ENCODE assay signal across 26 cellular contexts in the genomic region with DNA sequence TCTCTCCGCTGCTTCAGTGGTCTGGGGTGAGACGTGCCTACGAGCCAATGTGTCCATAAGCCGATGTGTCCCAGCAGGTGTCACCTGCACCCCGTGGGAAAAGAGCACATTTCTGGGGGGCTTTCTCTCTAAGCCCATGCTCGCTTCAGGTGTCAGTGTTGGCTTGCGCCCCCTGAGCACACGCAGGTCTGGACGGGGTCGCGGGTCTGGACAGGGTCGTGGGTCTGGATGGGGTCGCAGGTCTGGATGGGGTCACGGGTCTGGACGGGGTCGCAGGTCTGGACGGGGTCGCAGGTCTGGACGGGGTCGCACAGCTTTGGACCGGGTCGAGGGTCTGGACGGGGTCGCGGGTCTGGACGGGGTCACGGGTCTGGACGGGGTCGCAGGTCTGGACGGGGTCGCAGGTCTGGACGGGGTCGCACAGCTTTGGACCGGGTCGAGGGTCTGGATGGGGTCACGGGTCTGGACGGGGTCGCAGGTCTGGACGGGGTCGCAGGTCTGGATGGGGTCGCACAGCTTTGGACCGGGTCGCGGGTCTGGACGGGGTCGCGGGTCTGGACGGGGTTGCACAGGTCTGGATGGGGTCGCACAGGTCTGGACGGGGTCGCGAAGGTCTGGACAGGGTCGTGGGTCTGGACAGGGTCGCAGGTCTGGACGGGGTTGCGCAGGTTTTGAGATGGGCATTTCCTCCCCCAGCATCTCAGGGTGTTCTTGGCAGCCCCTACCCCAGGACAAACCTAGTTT. TPM values are rescaled to one million over a fixed set of nuclear protein-coding genes. Genes with fewer than 3 reads are reported as not detected.
A peak's percentile ranks its signal among the peaks of the same experiment; 100 is the strongest.
DNase-seq lines count a peak whose midpoint lies in the region; ATAC-seq, FAIRE-seq and TF ChIP-seq lines count a peak whose summit lies in the region.
"Had no signal": no experiment of that assay in that cellular context is flagged by ENCODE, and none has a peak within 500 bp of the region (broad histone marks: within the 10 kb centered on the region; RNA-seq: fewer than 3 reads in every experiment).

No MANE protein-coding gene starts in this region.

- no peaks in the 10 kb centered on the region for H3K9me3 ChIP-seq in H9 (ENCODE audit: control insufficient read depth, low read depth, low read length)
- H3K9me3 ChIP-seq in kidney (ENCODE audit: control insufficient read depth in 1 of 2, low read length in 2 of 2): no peaks in the 10 kb centered on the region
- H3K9me3 ChIP-seq in spleen: no peaks in the 10 kb centered on the region
- H3K9me3 ChIP-seq: BLaER1, gastrocnemius medialis, HAP-1 had no signal

- no peak for TF ChIP-seq POLR2A in spleen (IDR thresholded peaks at IDR 0.05)

- DNase-seq in GM23338 (ENCODE audit: low spot score) (no peak), H9 (peak; percentile 23), kidney (peak; percentile 40), spleen (peak; percentile 64), NCI-H345 treated with DMSO at 0.1 percent for 48 hours (lab: John Stamatoyannopoulos, UW; ENCODE audit: unreplicated experiment) (no peak), occipital lobe (lab: John Stamatoyannopoulos, UW) (no peak), hypothalamus (lab: John Stamatoyannopoulos, UW) (no peak)
- DNase-seq: activated CD4-positive, alpha-beta T cell treated with anti-CD3 and anti-CD28 coated beads, Interleukin-2, amount 50 U/mL, for 48 hours; activated gamma-delta T cell treated with Interleukin-2 at 50 U/mL for 16 hours; cerebellar nuclear complex; EL; gastrocnemius medialis; NCI-H146; NCI-H2107; NCI-H345; Right ventricle myocardium superior; stimulated activated CD8-positive, alpha-beta memory T cell treated with anti-CD3 and anti-CD28 coated beads, Interleukin-4, amount 100 ng/mL, for 48 hours; T-helper 17 cell had no signal

- no peak overlapping the region for H2BK15ac ChIP-seq in H9 (ENCODE audit: low read depth, low read length)

- H3K79me2 ChIP-seq in GM23338 (replicated peaks; ENCODE audit: insufficient read depth): no peaks in the 10 kb centered on the region
- no peaks in the 10 kb centered on the region for H3K79me2 ChIP-seq in H9 (ENCODE audit: insufficient read depth, low read length)
- H3K79me2 ChIP-seq: parathyroid adenoma had no signal

- no peak overlapping the region for H2BK120ac ChIP-seq in H9 (ENCODE audit: low read depth, low read length, poor library complexity, severe bottlenecking)

- H3K9me3 Mint-ChIP-seq in GM23338 (no peaks in the 10 kb centered on the region), H9 (no peaks in the 10 kb centered on the region)
- H3K9me3 Mint-ChIP-seq: memory B cell; stimulated activated naive CD8-positive, alpha-beta T cell treated with anti-CD3 and anti-CD28 coated beads, Interleukin-15, Interleukin-2, amounts not matched to agents 100 ng/mL and 50 ng/mL, for 24 hours had no signal

- intact Hi-C loops in kidney (cut with DNase I) (no loop called here), spleen (cut with DNase I; ENCODE audit: low total_unique reads) (loop anchor here (10.0 kb wide), 1 partner anchor 105 kb away; the partner anchor contains the start of gene ADPRHL1)

- no peak overlapping the region for H3K56ac ChIP-seq in H9 (ENCODE audit: insufficient read length, low read depth, low read length)

- H2AFZ ChIP-seq in GM23338 (no peak overlapping the region), H9 (ENCODE audit: low read length) (no peak overlapping the region)
- H2AFZ ChIP-seq: parathyroid adenoma had no signal

- no peak overlapping the region for H4K91ac ChIP-seq in H9 (ENCODE audit: insufficient read length, low read depth, low read length)

- H3K4me3 ChIP-seq in GM23338 (no peak overlapping the region), kidney (ENCODE audit: low read length in 2 of 2) (no peak overlapping the region), spleen (no peak overlapping the region)
- H3K4me3 ChIP-seq: BLaER1, gastrocnemius medialis, GM12878, HAP-1 had no signal

- peaks cover 3% of the 10 kb centered on the region; the same call in 1 of the 2 replicates for H4K20me1 ChIP-seq in GM23338 (replicated peaks; ENCODE audit: insufficient read depth)
- no peaks in the 10 kb centered on the region for H4K20me1 ChIP-seq in H9 (ENCODE audit: control insufficient read depth, insufficient read depth, insufficient read length)
- H4K20me1 ChIP-seq: BLaER1 had no signal

- peak overlapping the region; percentile 59; the same call in 1 of the 2 replicates for H3K27ac Mint-ChIP-seq in GM23338
- H3K27ac Mint-ChIP-seq in H9: no peak overlapping the region; a peak in 1 of 7 replicates
- H3K27ac Mint-ChIP-seq: memory B cell; stimulated activated naive CD8-positive, alpha-beta T cell treated with anti-CD3 and anti-CD28 coated beads, Interleukin-15, Interleukin-2, amounts not matched to agents 100 ng/mL and 50 ng/mL, for 24 hours; T-helper 17 cell had no signal

- H3K9ac ChIP-seq in H9 (ENCODE audit: extremely low read depth, insufficient read length, low read length) (no peak overlapping the region), kidney (ENCODE audit: low read length in 2 of 2) (no peak overlapping the region)
- H3K9ac ChIP-seq: BLaER1, parathyroid adenoma had no signal

- no peak overlapping the region for H2BK20ac ChIP-seq in H9 (ENCODE audit: low read depth, low read length, poor library complexity, severe bottlenecking)

- H3K23ac ChIP-seq in H9 (ENCODE audit: insufficient read length, low read depth, low read length): no peak overlapping the region

- H2BK5ac ChIP-seq in H9 (ENCODE audit: insufficient read length, low read length): no peak overlapping the region

- peaks cover 10% of the 10 kb centered on the region for H3K4me1 Mint-ChIP-seq in GM23338
- H3K4me1 Mint-ChIP-seq in H9: peaks cover 10 to 18% of the 10 kb centered on the region in 2 experiments

- H3K36me3 ChIP-seq in GM23338 (ENCODE audit: insufficient read depth) (no peaks in the 10 kb centered on the region), kidney (ENCODE audit: control insufficient read depth in 1 of 2, insufficient read depth in 2 of 2, low read length in 2 of 2) (no peaks in the 10 kb centered on the region), spleen (peaks cover 0 to 4% (median 0%) of the 10 kb centered on the region in 6 donors)
- H3K36me3 ChIP-seq: BLaER1, gastrocnemius medialis, HAP-1 had no signal

- ATAC-seq in GM23338: no peak
- ATAC-seq: gastrocnemius medialis, GM12878, T-helper 17 cell had no signal

- H3K4ac ChIP-seq in H9 (ENCODE audit: low read depth, low read length): no peak overlapping the region

- H3T11ph ChIP-seq in H9 (ENCODE audit: low read length): no peak overlapping the region

- WGBS in H9 (ENCODE audit: extremely low coverage, insufficient read length, low lambda C conversion rate): no CpG with 5 or more reads among the region's 56 CpGs
- WGBS in spleen, 5 donors: 88 to 94% (median 91%) methylated on average over 40 to 56 of the region's 56 CpGs

- no peak overlapping the region for H2AK5ac ChIP-seq in H9 (ENCODE audit: insufficient read length, low read length)

- no peaks in the 10 kb centered on the region for H3K27me3 ChIP-seq in GM23338 (ENCODE audit: insufficient read depth)
- no peaks in the 10 kb centered on the region for H3K27me3 ChIP-seq in H9 (ENCODE audit: insufficient read depth, low read length)
- no peaks in the 10 kb centered on the region for H3K27me3 ChIP-seq in spleen (replicated peaks in 1 of 7)
- H3K27me3 ChIP-seq: BLaER1 had no signal

- TF ChIP-seq CTCF in GM23338 (conservative IDR thresholded peaks at IDR 0.05; ENCODE audit: low read depth in 2 of 2) (no peak), H9 (conservative IDR thresholded peaks at IDR 0.05) (no peak), kidney (IDR thresholded peaks at IDR 0.05; ENCODE audit: borderline replicate concordance, extremely low read depth, insufficient read depth) (no peak), spleen (IDR thresholded peaks at IDR 0.05 in 8 of 11, conservative IDR thresholded peaks at IDR 0.05 in 3 of 11) (no peak)

- H4K5ac ChIP-seq in H9 (ENCODE audit: insufficient read length, low read depth, low read length): no peak overlapping the region

- H3K14ac ChIP-seq in H9 (ENCODE audit: insufficient read depth, low read length): no peak overlapping the region

- H3K4me2 ChIP-seq in GM23338 (no peak overlapping the region), H9 (ENCODE audit: insufficient read depth, insufficient read length, low read length) (no peak overlapping the region)
- H3K4me2 ChIP-seq: BLaER1 had no signal

- no peaks in the 10 kb centered on the region for H3K23me2 ChIP-seq in H9 (ENCODE audit: insufficient read length, low read depth, low read length, poor library complexity, severe bottlenecking)

- H3K27me3 Mint-ChIP-seq in GM23338 (ENCODE audit: insufficient read depth, low read depth, poor library complexity) (peaks cover 11% of the 10 kb centered on the region), H9 (ENCODE audit: low read depth) (peaks cover 1% of the 10 kb centered on the region; the same call in 1 of the 2 replicates)
- H3K27me3 Mint-ChIP-seq: stimulated activated naive CD8-positive, alpha-beta T cell treated with anti-CD3 and anti-CD28 coated beads, Interleukin-15, Interleukin-2, amounts not matched to agents 100 ng/mL and 50 ng/mL, for 24 hours; T-helper 17 cell had no signal

- H3K36me3 Mint-ChIP-seq in GM23338 (ENCODE audit: low read depth): no peaks in the 10 kb centered on the region; the same call in 2 of the 3 replicates
- H3K36me3 Mint-ChIP-seq in H9 (ENCODE audit: insufficient read depth in 1 of 3, low read depth in 3 of 3): no peaks in the 10 kb centered on the region; a peak in 1 of 7 replicates
- H3K36me3 Mint-ChIP-seq: memory B cell had no signal

- H2BK12ac ChIP-seq in H9 (ENCODE audit: insufficient read length, low read depth, low read length): no peak overlapping the region

- H3K18ac ChIP-seq in H9 (ENCODE audit: insufficient read length, low read depth, low read length): no peak overlapping the region

- no peaks in the 10 kb centered on the region for H3K9me2 ChIP-seq in GM23338 (ENCODE audit: insufficient read depth)

- no peak overlapping the region for H3K27ac ChIP-seq in GM23338 (ENCODE audit: low read depth)
- no peak overlapping the region for H3K27ac ChIP-seq in H9 (ENCODE audit: insufficient read length, low read depth, low read length)
- no peak overlapping the region for H3K27ac ChIP-seq in kidney (ENCODE audit: low read depth in 2 of 2, low read length in 2 of 2)
- no peak overlapping the region for H3K27ac ChIP-seq in spleen
- H3K27ac ChIP-seq: BLaER1, gastrocnemius medialis, parathyroid adenoma had no signal

- H4K8ac ChIP-seq in H9 (replicated peaks; ENCODE audit: insufficient read length, low read depth, low read length): no peak overlapping the region

- no peak for FAIRE-seq in kidney (lab: Jason Lieb, UNC)
- FAIRE-seq: endothelial cell of umbilical vein, GM12878, TTC549 had no signal

- no peaks in the 10 kb centered on the region for H3F3A ChIP-seq in GM23338 (replicated peaks; ENCODE audit: low read depth)

- H3K4me1 ChIP-seq in GM23338 (ENCODE audit: insufficient read depth): no peaks in the 10 kb centered on the region
- H3K4me1 ChIP-seq in H9 (ENCODE audit: insufficient read depth, low read length): 0 out of 2 replicates have a peak, but pooled peaks cover 2% of the 10 kb centered on the region
- peaks cover 0 to 2% of the 10 kb centered on the region in 2 donors for H3K4me1 ChIP-seq in kidney (ENCODE audit: control insufficient read depth in 1 of 2, insufficient read depth in 1 of 2, low read depth in 1 of 2, low read length in 2 of 2)
- H3K4me1 ChIP-seq in spleen: peaks cover 0 to 13% (median 4%) of the 10 kb centered on the region in 6 donors
- H3K4me1 ChIP-seq: gastrocnemius medialis, HAP-1, parathyroid adenoma had no signal

- H3K79me1 ChIP-seq in H9 (ENCODE audit: insufficient read depth, low read depth, low read length, poor library complexity, severe bottlenecking): no peaks in the 10 kb centered on the region

- no peak overlapping the region for H3K4me3 Mint-ChIP-seq in GM23338
- no peak overlapping the region for H3K4me3 Mint-ChIP-seq in H9
- H3K4me3 Mint-ChIP-seq: memory B cell; stimulated activated naive CD8-positive, alpha-beta T cell treated with anti-CD3 and anti-CD28 coated beads, Interleukin-15, Interleukin-2, amounts not matched to agents 100 ng/mL and 50 ng/mL, for 24 hours; T-helper 17 cell had no signal

RNA-seq across cellular contexts. Expression of gene TFDP1, which starts 24.5 kb away (rescaled TPM):
- total RNA-seq in GM23338 (2014; rRNA removed; shearing (Covaris generic)): 80.0 and 92.0 TPM in 2 replicates
- polyA plus RNA-seq in GM23338 (2016; fragmentation: Nextera tagmentation; extraction: Ambion mirVana) (40.2 and 42.9 TPM in 2 replicates), kidney (ENCODE audit: insufficient read depth, low read depth, low replicate concordance) (33.8 TPM), spleen (10 to 100 TPM; 21.7 to 42.4 (median 40.1) TPM)
- total RNA-seq in H9 (2021) (109 and 111 TPM in 2 replicates), kidney (46.9 TPM), spleen (10 to 100 TPM; 47.5 to 91.7 (median 59.4) TPM), occipital lobe (28.9 TPM)

Comparison
In these comparisons a context has a peak if more than half of its experiments do, and no peak if none do; other contexts are left out.
1. DNase-seq: peak in H9 (single experiment), kidney (single experiment) and spleen (single experiment); none in GM23338 (single experiment), NCI-H345 treated with DMSO at 0.1 percent for 48 hours (single experiment), occipital lobe (single experiment) and hypothalamus (0 of 51).